Comparison of ENCODE assay signal across 12 cellular contexts in the genomic region with DNA sequence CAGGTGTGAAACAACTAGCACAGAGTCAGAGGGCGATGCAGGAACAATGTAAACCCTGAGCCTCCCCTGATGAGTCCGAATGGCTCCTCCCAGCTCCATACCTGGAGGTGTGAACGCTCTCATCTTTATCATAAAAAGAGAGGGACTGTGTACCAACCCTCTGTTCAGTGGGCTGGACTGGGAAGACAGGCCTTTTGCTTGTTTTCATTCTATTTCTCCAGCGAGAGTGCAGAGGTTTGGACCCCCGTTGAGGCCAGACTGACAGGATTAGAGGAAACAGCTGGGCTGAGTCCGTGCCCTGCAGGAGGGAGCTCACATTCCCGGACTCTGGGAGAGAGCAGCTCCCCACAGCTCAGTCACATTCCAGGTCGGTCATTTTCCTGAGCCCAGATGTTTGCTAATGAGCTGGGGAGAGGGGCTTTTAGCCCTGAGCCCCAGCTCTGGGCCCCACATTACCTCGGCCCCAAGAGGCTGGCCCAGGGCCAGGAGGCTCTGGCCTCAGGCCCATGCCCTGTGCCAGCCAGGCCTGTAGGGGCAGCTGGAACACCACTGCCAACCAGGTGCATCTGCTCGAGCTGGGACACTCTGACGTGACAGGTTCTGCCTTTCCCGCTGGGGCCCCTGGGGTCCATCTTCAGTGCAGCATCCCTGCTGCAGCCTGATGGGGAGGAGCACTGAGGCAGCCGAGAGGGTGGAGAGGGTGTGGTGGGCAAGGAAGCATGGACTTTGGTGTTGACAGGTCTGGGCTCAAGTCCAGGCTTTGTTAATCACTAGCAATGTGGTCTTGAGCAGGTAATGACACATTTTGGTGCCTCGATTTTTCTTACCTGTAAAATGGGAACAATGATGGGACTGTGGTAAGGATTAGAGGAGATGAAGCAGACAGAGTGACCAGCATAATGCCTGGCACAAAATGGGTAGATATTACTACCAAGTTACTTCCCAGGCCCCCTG. TPM values are rescaled to one million over a fixed set of nuclear protein-coding genes. Genes with fewer than 3 reads are reported as not detected.
DNase-seq lines count a peak whose midpoint lies in the region; ATAC-seq and TF ChIP-seq lines count a peak whose summit lies in the region.
"Had no signal": no experiment of that assay in that cellular context is flagged by ENCODE, and none has a peak within 500 bp of the region (broad histone marks: within the 10 kb centered on the region; RNA-seq: fewer than 3 reads in every experiment).

No MANE protein-coding gene starts in this region.

- no peak for TF ChIP-seq CTCF in natural killer cell (IDR thresholded peaks at IDR 0.05)

- H3K27ac Mint-ChIP-seq in natural killer cell = no peak overlapping the region
- H3K27ac Mint-ChIP-seq in activated naive CD4-positive, alpha-beta T cell treated with anti-CD3 and anti-CD28 coated beads, Interleukin-2, amount 50 U/mL, for 72 hours = no peak overlapping the region
- H3K27ac Mint-ChIP-seq: activated naive CD4-positive, alpha-beta T cell treated with anti-CD3 and anti-CD28 coated beads, Interleukin-2, amount 50 U/mL, for 24 hours; CD8-positive, alpha-beta memory T cell had no signal

- ATAC-seq in natural killer cell = no peak
- ATAC-seq in activated naive CD4-positive, alpha-beta T cell treated with anti-CD3 and anti-CD28 coated beads, Interleukin-2, amount 50 U/mL, for 72 hours = no peak

- intact Hi-C loops in natural killer cell (cut with micrococcal nuclease) = no loop called here

- in situ Hi-C loops in T47D (cut with HindIII; ENCODE audit: low pct_unique_long_range_greater_than_20kb, low sequenced_read_pairs) = no loop called here

- peaks cover 11 to 21% of the 10 kb centered on the region in 2 donors for H3K27me3 Mint-ChIP-seq in natural killer cell (ENCODE audit: low read depth in 2 of 2)
- H3K27me3 Mint-ChIP-seq: activated naive CD4-positive, alpha-beta T cell treated with anti-CD3 and anti-CD28 coated beads, Interleukin-2, amount 50 U/mL, for 24 hours had no signal

- H3K4me1 Mint-ChIP-seq in natural killer cell = peaks cover 12 to 17% of the 10 kb centered on the region in 2 donors

- H3K36me3 Mint-ChIP-seq in natural killer cell = no peaks in the 10 kb centered on the region
- peaks cover 5 to 6% of the 10 kb centered on the region in 2 donors for H3K36me3 Mint-ChIP-seq in activated naive CD4-positive, alpha-beta T cell treated with anti-CD3 and anti-CD28 coated beads, Interleukin-2, amount 50 U/mL, for 72 hours
- H3K36me3 Mint-ChIP-seq: activated naive CD4-positive, alpha-beta T cell treated with anti-CD3 and anti-CD28 coated beads, Interleukin-2, amount 50 U/mL, for 24 hours had no signal

- no peaks in the 10 kb centered on the region for H3K9me3 Mint-ChIP-seq in natural killer cell
- H3K9me3 Mint-ChIP-seq in activated naive CD4-positive, alpha-beta T cell treated with anti-CD3 and anti-CD28 coated beads, Interleukin-2, amount 50 U/mL, for 72 hours = no peaks in the 10 kb centered on the region
- H3K9me3 Mint-ChIP-seq: activated naive CD4-positive, alpha-beta T cell treated with anti-CD3 and anti-CD28 coated beads, Interleukin-2, amount 50 U/mL, for 24 hours; CD8-positive, alpha-beta memory T cell had no signal

- no peak overlapping the region for H3K4me3 Mint-ChIP-seq in natural killer cell
- H3K4me3 Mint-ChIP-seq: activated naive CD4-positive, alpha-beta T cell treated with anti-CD3 and anti-CD28 coated beads, Interleukin-2, amount 50 U/mL, for 24 hours had no signal

- DNase-seq in AG08396 (ENCODE audit: low spot score) (peak; percentile 33), NCI-H1092 (lab: John Stamatoyannopoulos, UW) (peak; percentile 51), T47D (ENCODE audit: low read depth in 1 of 2, low spot score in 1 of 2) (peak; percentile 40 to 42), mesenteric fat pad (ENCODE audit: low spot score) (peak; percentile 83), natural killer cell (no peak), NCI-H2081 treated with DMSO at 0.1 percent for 48 hours (lab: John Stamatoyannopoulos, UW) (no peak), cerebellar cortex (ENCODE audit: low spot score) (no peak)
- no peak for DNase-seq in activated naive CD4-positive, alpha-beta T cell treated with anti-CD3 and anti-CD28 coated beads, Interleukin-2, amount 50 U/mL, for 72 hours (ENCODE audit: low spot score in 2 of 2)
- DNase-seq: CD8-positive, alpha-beta memory T cell; T-helper 9 cell had no signal

RNA-seq across cellular contexts. Expression of a gene that starts 3.5 kb away (rescaled TPM):
- 126 TPM for total RNA-seq in mesenteric fat pad
- 10 to 100 TPM; 10.7 to 18.4 (median 11.4) TPM for total RNA-seq in natural killer cell
- total RNA-seq in activated naive CD4-positive, alpha-beta T cell treated with anti-CD3 and anti-CD28 coated beads, Interleukin-2, amount 50 U/mL, for 72 hours = 10 to 100 TPM; 16.2 to 24.0 TPM

RNA-seq across cellular contexts. Expression of a gene that starts 24.0 kb away (rescaled TPM):
- total RNA-seq in mesenteric fat pad (not detected), natural killer cell (under 1 TPM in 1 of 3 donors, not detected in 2; 0.18 TPM)
- total RNA-seq in activated naive CD4-positive, alpha-beta T cell treated with anti-CD3 and anti-CD28 coated beads, Interleukin-2, amount 50 U/mL, for 72 hours = under 1 TPM; 0.11 to 0.68 TPM
- total RNA-seq: CD8-positive, alpha-beta memory T cell; omental fat pad had no signal

Comparison
In these comparisons a context has a peak if more than half of its experiments do, and no peak if none do; other contexts are left out.
1. DNase-seq: peak in AG08396 (single experiment), NCI-H1092 (single experiment), T47D (2 of 2) and mesenteric fat pad (single experiment); none in natural killer cell (single experiment), activated naive CD4-positive, alpha-beta T cell treated with anti-CD3 and anti-CD28 coated beads, Interleukin-2, amount 50 U/mL, for 72 hours (0 of 2), NCI-H2081 treated with DMSO at 0.1 percent for 48 hours (single experiment) and cerebellar cortex (single experiment).